ENCODE assay signal across 10 cellular contexts in the genomic region with DNA sequence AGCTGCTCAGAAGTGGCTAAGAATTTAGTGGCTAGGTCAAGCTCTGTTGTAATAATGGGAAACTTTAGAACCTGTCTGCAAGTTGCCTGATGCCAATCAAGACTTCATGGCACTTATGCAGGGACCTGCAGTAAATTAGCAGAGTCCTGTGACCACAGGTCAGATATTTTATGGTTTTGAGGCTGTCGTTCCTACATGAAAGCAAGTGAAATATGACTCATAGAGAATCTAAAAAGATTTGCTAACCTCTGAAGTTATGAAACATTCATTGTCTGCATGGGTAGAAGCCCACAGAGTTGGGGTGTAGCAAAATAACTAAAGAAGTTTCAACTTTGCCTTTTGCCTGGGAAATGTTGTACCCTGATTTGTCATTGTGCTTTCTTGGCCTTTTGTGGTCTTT. TPM values are rescaled to one million over a fixed set of nuclear protein-coding genes. Genes with fewer than 3 reads are reported as not detected.
DNase-seq lines count a peak whose midpoint lies in the region; ATAC-seq and TF ChIP-seq lines count a peak whose summit lies in the region.
"Had no signal": no experiment of that assay in that cellular context is flagged by ENCODE, and none has a peak within 500 bp of the region (broad histone marks: within the 10 kb centered on the region; RNA-seq: fewer than 3 reads in every experiment).

No MANE protein-coding gene starts in this region.

- no peaks in the 10 kb centered on the region for H3K27me3 Mint-ChIP-seq in CD8-positive, alpha-beta memory T cell

- POLR2A ChIA-PET in CD8-positive, alpha-beta memory T cell (lab: Charles Lee) = no interaction called here

- no peak overlapping the region for H3K4me3 Mint-ChIP-seq in CD8-positive, alpha-beta memory T cell
- H3K4me3 Mint-ChIP-seq: neural crest cell had no signal

- H3K4me1 Mint-ChIP-seq in CD8-positive, alpha-beta memory T cell = no peaks in the 10 kb centered on the region

- peak; percentile 71 for ATAC-seq in GM19023 (IDR thresholded peaks at IDR 0.05; ENCODE audit: unreplicated experiment)
- peak; percentile 94 for ATAC-seq in HG02884 (IDR thresholded peaks at IDR 0.05; ENCODE audit: unreplicated experiment)
- no peak for ATAC-seq in left colon

- H3K4me3 ChIP-seq in osteoblast (ENCODE audit: insufficient read depth, low read length) = no peak overlapping the region
- no peak overlapping the region for H3K4me3 ChIP-seq in CD8-positive, alpha-beta memory T cell (ENCODE audit: low read length)

- H3K9me3 ChIP-seq in osteoblast (ENCODE audit: low read depth, low read length) = no peaks in the 10 kb centered on the region
- no peaks in the 10 kb centered on the region for H3K9me3 ChIP-seq in CD8-positive, alpha-beta memory T cell (ENCODE audit: low read length)

- intact Hi-C loops in left colon (cut with DNase I, micrococcal nuclease) = no loop called here

- no peaks in the 10 kb centered on the region for H3K36me3 ChIP-seq in osteoblast (ENCODE audit: insufficient read depth, low read length)
- no peaks in the 10 kb centered on the region for H3K36me3 ChIP-seq in CD8-positive, alpha-beta memory T cell (ENCODE audit: insufficient read depth, low read length)

- no peaks in the 10 kb centered on the region for H3K27me3 ChIP-seq in osteoblast (ENCODE audit: insufficient read depth, low read length)
- H3K27me3 ChIP-seq in CD8-positive, alpha-beta memory T cell (ENCODE audit: insufficient read depth, low read length, poor library complexity, severe bottlenecking) = no peaks in the 10 kb centered on the region

- H3K9me3 Mint-ChIP-seq in CD8-positive, alpha-beta memory T cell = peaks cover 0 to 3% (median 0%) of the 10 kb centered on the region in 5 donors
- H3K9me3 Mint-ChIP-seq: neural crest cell had no signal

- H3K27ac Mint-ChIP-seq in CD8-positive, alpha-beta memory T cell = no peak overlapping the region

- peaks cover 42% of the 10 kb centered on the region for H3K4me1 ChIP-seq in osteoblast (ENCODE audit: insufficient read depth, low read length)
- H3K4me1 ChIP-seq in CD8-positive, alpha-beta memory T cell (ENCODE audit: insufficient read depth, low read length) = no peaks in the 10 kb centered on the region

- peak; percentile 75 to 97 for DNase-seq in NOMO-1 (lab: John Stamatoyannopoulos, UW; ENCODE audit: unreplicated experiment in 2 of 2)
- DNase-seq in osteoblast (ENCODE audit: insufficient read length, low spot score, missing footprints) = no peak
- no peak for DNase-seq in activated CD4-positive, alpha-beta T cell treated with anti-CD3 and anti-CD28 coated beads for 48 hours
- DNase-seq in CD8-positive, alpha-beta memory T cell = no peak
- DNase-seq in NCI-H1048 (lab: John Stamatoyannopoulos, UW) = no peak
- DNase-seq in left colon = no peak
- DNase-seq: NCI-H510A had no signal

- peak overlapping the region; percentile 18 for H3K27ac ChIP-seq in osteoblast (ENCODE audit: low read depth, low read length)
- H3K27ac ChIP-seq in CD8-positive, alpha-beta memory T cell (ENCODE audit: low read depth, low read length) = no peak overlapping the region

- no peak overlapping the region for H2AFZ ChIP-seq in osteoblast (ENCODE audit: low read length)

- no peaks in the 10 kb centered on the region for H3K36me3 Mint-ChIP-seq in CD8-positive, alpha-beta memory T cell

- no peak for TF ChIP-seq CTCF in osteoblast (IDR thresholded peaks at IDR 0.05; ENCODE audit: extremely low read depth, low read depth, low read length)

- CTCF ChIA-PET in CD8-positive, alpha-beta memory T cell (lab: Charles Lee) = no interaction called here

- H4K20me1 ChIP-seq in osteoblast (ENCODE audit: insufficient read depth, low read length) = no peaks in the 10 kb centered on the region

- peak overlapping the region; percentile 15 for H3K4me2 ChIP-seq in osteoblast (ENCODE audit: insufficient read depth, low read length)

- H3K79me2 ChIP-seq in osteoblast (ENCODE audit: insufficient read depth, low read length) = no peaks in the 10 kb centered on the region

RNA-seq across cellular contexts. Expression of a gene that starts 32.3 kb away (rescaled TPM):
- total RNA-seq in osteoblast = not detected in 2 replicates
- total RNA-seq in CD8-positive, alpha-beta memory T cell = not detected
- not detected for polyA plus RNA-seq in CD8-positive, alpha-beta memory T cell
- total RNA-seq in left colon = under 1 TPM in 1 of 2 donors, not detected in 1; 0.08 TPM
- total RNA-seq: neural crest cell had no signal

Comparison
In these comparisons a context has a peak if more than half of its experiments do, and no peak if none do; other contexts are left out.
1. DNase-seq: peak in NOMO-1 (2 of 2); none in osteoblast (single experiment), activated CD4-positive, alpha-beta T cell treated with anti-CD3 and anti-CD28 coated beads for 48 hours (single experiment), CD8-positive, alpha-beta memory T cell (0 of 5), NCI-H1048 (single experiment) and left colon (0 of 2).